In genomic region chr3:40477671-40478070, GRCh38 we compare ENCODE assay signal across 6 cellular contexts. TPM values are rescaled to one million over a fixed set of nuclear protein-coding genes. Genes with fewer than 3 reads are reported as not detected.
DNase-seq lines count a peak whose midpoint lies in the region; ATAC-seq lines count a peak whose summit lies in the region.

No MANE protein-coding gene starts in this region.

- CTCF ChIA-PET in activated CD8-positive, alpha-beta T cell treated with anti-CD3 and anti-CD28 coated beads, Interleukin-2, amount 10 ng/mL, durations not matched to agents 7 days and 5 days (lab: Charles Lee), result interaction anchor here (1.3 to 2.1 kb wide), 3 partner anchors 20 to 169 kb away, joined by 3 to 9 read pairs (median 5); partner anchors contain the start of genes RPL14 and ZNF620

- no peaks in the 10 kb centered on the region for H3K27me3 Mint-ChIP-seq in activated CD8-positive, alpha-beta T cell treated with anti-CD3 and anti-CD28 coated beads, Interleukin-2, amount 10 ng/mL, durations not matched to agents 7 days and 5 days (ENCODE audit: low read depth)
- no peaks in the 10 kb centered on the region for H3K27me3 Mint-ChIP-seq in memory B cell

- ATAC-seq in activated CD8-positive, alpha-beta T cell treated with anti-CD3 and anti-CD28 coated beads, Interleukin-2, amount 10 ng/mL, durations not matched to agents 7 days and 5 days, result peak; percentile 6
- ATAC-seq in memory B cell (ENCODE audit: low read depth) (no peak), HG02938 (IDR thresholded peaks at IDR 0.05; ENCODE audit: unreplicated experiment) (no peak)

- DNase-seq in GM03348 (ENCODE audit: low spot score), result peak; percentile 16
- no peak for DNase-seq in activated CD8-positive, alpha-beta T cell treated with anti-CD3 and anti-CD28 coated beads, Interleukin-2, amount 10 ng/mL, durations not matched to agents 7 days and 5 days
- DNase-seq in memory B cell (ENCODE audit: low spot score in 2 of 2), result no peak
- no peak for DNase-seq in NCI-H69 (lab: John Stamatoyannopoulos, UW)
- no peak for DNase-seq in DMS79 (lab: John Stamatoyannopoulos, UW)

- peak overlapping the region; percentile 79 for H3K27ac Mint-ChIP-seq in activated CD8-positive, alpha-beta T cell treated with anti-CD3 and anti-CD28 coated beads, Interleukin-2, amount 10 ng/mL, durations not matched to agents 7 days and 5 days
- H3K27ac Mint-ChIP-seq in memory B cell, result peak overlapping the region; percentile 96

- H3K4me3 Mint-ChIP-seq in activated CD8-positive, alpha-beta T cell treated with anti-CD3 and anti-CD28 coated beads, Interleukin-2, amount 10 ng/mL, durations not matched to agents 7 days and 5 days, result peak overlapping the region; percentile 87
- H3K4me3 Mint-ChIP-seq in memory B cell, result peak overlapping the region; percentile 95

- no peaks in the 10 kb centered on the region for H3K9me3 Mint-ChIP-seq in activated CD8-positive, alpha-beta T cell treated with anti-CD3 and anti-CD28 coated beads, Interleukin-2, amount 10 ng/mL, durations not matched to agents 7 days and 5 days (ENCODE audit: insufficient read depth)
- no peaks in the 10 kb centered on the region for H3K9me3 Mint-ChIP-seq in memory B cell

- peaks cover 32% of the 10 kb centered on the region for H3K36me3 Mint-ChIP-seq in activated CD8-positive, alpha-beta T cell treated with anti-CD3 and anti-CD28 coated beads, Interleukin-2, amount 10 ng/mL, durations not matched to agents 7 days and 5 days (ENCODE audit: low read depth)
- peaks cover 22% of the 10 kb centered on the region for H3K36me3 Mint-ChIP-seq in memory B cell

- H3K4me1 Mint-ChIP-seq in activated CD8-positive, alpha-beta T cell treated with anti-CD3 and anti-CD28 coated beads, Interleukin-2, amount 10 ng/mL, durations not matched to agents 7 days and 5 days (ENCODE audit: low read depth), result peaks cover 30% of the 10 kb centered on the region
- H3K4me1 Mint-ChIP-seq in memory B cell, result peaks cover 23% of the 10 kb centered on the region

- POLR2A ChIA-PET in activated CD8-positive, alpha-beta T cell treated with anti-CD3 and anti-CD28 coated beads, Interleukin-2, amount 10 ng/mL, durations not matched to agents 7 days and 5 days (lab: Charles Lee), result interaction anchor here (0.9 to 3.0 kb wide), 7 partner anchors 13 to 722 kb away, joined by 3 to 17 read pairs (median 3); partner anchors contain the start of genes CTNNB1 and RPL14

RNA-seq across cellular contexts. Expression of gene ZNF619, which starts 0.7 kb away (rescaled TPM):
- 1 to 10 TPM; 6.7 to 8.5 TPM for total RNA-seq in activated CD8-positive, alpha-beta T cell treated with anti-CD3 and anti-CD28 coated beads, Interleukin-2, amount 10 ng/mL, durations not matched to agents 7 days and 5 days

RNA-seq across cellular contexts. Expression of gene RPL14, which starts 20.5 kb away (rescaled TPM):
- 1,000 to 10,000 TPM; 1,835 to 1,964 TPM for total RNA-seq in activated CD8-positive, alpha-beta T cell treated with anti-CD3 and anti-CD28 coated beads, Interleukin-2, amount 10 ng/mL, durations not matched to agents 7 days and 5 days

RNA-seq across cellular contexts. Expression of gene ZNF620, which starts 28.2 kb away (rescaled TPM):
- total RNA-seq in activated CD8-positive, alpha-beta T cell treated with anti-CD3 and anti-CD28 coated beads, Interleukin-2, amount 10 ng/mL, durations not matched to agents 7 days and 5 days, result 1 to 10 TPM; 4.0 to 4.6 TPM

RNA-seq across cellular contexts. Expression of gene ZNF621, which starts 47.1 kb away (rescaled TPM):
- 10 to 100 TPM; 22.0 to 22.6 TPM for total RNA-seq in activated CD8-positive, alpha-beta T cell treated with anti-CD3 and anti-CD28 coated beads, Interleukin-2, amount 10 ng/mL, durations not matched to agents 7 days and 5 days
